Comparison of ENCODE assay signal across 15 cellular contexts in the genomic region with DNA sequence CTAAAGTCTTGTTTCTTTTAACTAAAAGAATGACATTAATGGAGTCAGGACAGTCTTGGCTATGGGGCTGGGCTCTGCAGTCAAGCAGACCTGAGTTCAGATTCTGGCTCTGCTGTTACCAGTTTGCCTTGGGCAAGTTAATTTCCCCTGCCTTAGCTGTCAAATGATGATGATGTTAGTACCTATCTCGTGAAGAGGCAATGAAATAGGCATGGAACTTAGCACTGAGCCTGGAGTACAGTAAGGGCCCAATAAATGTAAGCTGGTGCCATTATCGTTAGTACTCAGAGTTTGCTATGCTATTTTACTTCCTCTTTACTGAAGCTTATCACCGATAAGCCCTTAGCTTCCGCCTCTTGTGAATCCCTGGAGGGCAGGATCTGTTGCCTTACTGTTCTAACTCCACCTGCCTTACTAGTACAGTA. TPM values are rescaled to one million over a fixed set of nuclear protein-coding genes. Genes with fewer than 3 reads are reported as not detected.
DNase-seq lines count a peak whose midpoint lies in the region; ATAC-seq and TF ChIP-seq lines count a peak whose summit lies in the region.
"Had no signal": no experiment of that assay in that cellular context is flagged by ENCODE, and none has a peak within 500 bp of the region (broad histone marks: within the 10 kb centered on the region; RNA-seq: fewer than 3 reads in every experiment).

No MANE protein-coding gene starts in this region.

- DNase-seq in NOMO-1 (lab: John Stamatoyannopoulos, UW; ENCODE audit: unreplicated experiment in 2 of 2) (peak; percentile 1 to 27), NOMO-1 treated with dmso at 0.1 percent for 144 hours (lab: John Stamatoyannopoulos, UW; ENCODE audit: unreplicated experiment) (no peak), NCI-H510A (lab: John Stamatoyannopoulos, UW) (peak; percentile 44), dermis blood vessel endothelial cell (peak; percentile 18), upper lobe of right lung (no peak), uterus (no peak), anterior cingulate cortex (lab: John Stamatoyannopoulos, UW) (no peak)
- DNase-seq: activated CD4-positive, CD25-positive, alpha-beta regulatory T cell; effector CD4-positive, alpha-beta T cell; glutamatergic neuron; left ventricle myocardium superior; NCI-H226 had no signal

- H3K4me1 ChIP-seq in upper lobe of right lung (peaks cover 10% of the 10 kb centered on the region), uterus (no peaks in the 10 kb centered on the region)

- no peaks in the 10 kb centered on the region for H3K9me3 ChIP-seq in upper lobe of right lung
- H3K9me3 ChIP-seq in uterus: no peaks in the 10 kb centered on the region
- H3K9me3 ChIP-seq: tibial nerve had no signal

- intact Hi-C loops in upper lobe of right lung (cut with DNase I): no loop called here
- intact Hi-C loops in uterus (cut with DNase I; ENCODE audit: low total_unique reads): no loop called here

- H3K4me3 ChIP-seq in upper lobe of right lung: no peak overlapping the region
- no peak overlapping the region for H3K4me3 ChIP-seq in uterus
- H3K4me3 ChIP-seq: skin epidermis, tibial nerve had no signal

- TF ChIP-seq CTCF in upper lobe of right lung (IDR thresholded peaks at IDR 0.05) (no peak), uterus (IDR thresholded peaks at IDR 0.05) (no peak)

- no peaks in the 10 kb centered on the region for H3K27me3 ChIP-seq in upper lobe of right lung
- no peaks in the 10 kb centered on the region for H3K27me3 ChIP-seq in uterus
- H3K27me3 ChIP-seq: tibial nerve had no signal

- TF ChIP-seq POLR2A in uterus (IDR thresholded peaks at IDR 0.05): no peak

- ATAC-seq in upper lobe of right lung (peak; percentile 46), GM21529 (IDR thresholded peaks at IDR 0.05; ENCODE audit: unreplicated experiment) (no peak)
- ATAC-seq: left ventricle myocardium superior had no signal

- H3K36me3 ChIP-seq in upper lobe of right lung (no peaks in the 10 kb centered on the region), uterus (no peaks in the 10 kb centered on the region)

- no peak overlapping the region for H3K27ac ChIP-seq in upper lobe of right lung
- no peak overlapping the region for H3K27ac ChIP-seq in uterus
- H3K27ac ChIP-seq: skin epidermis had no signal

RNA-seq across cellular contexts. Expression of a gene that starts 8.5 kb away (rescaled TPM):
- total RNA-seq in dermis blood vessel endothelial cell: 15.5 and 16.0 TPM in 2 replicates
- 16.8 TPM for total RNA-seq in upper lobe of right lung
- total RNA-seq in uterus: 10 to 100 TPM in 2 of 4 donors, 1 to 10 TPM in 2; 5.9 to 28.0 (median 15.3) TPM

RNA-seq across cellular contexts. Expression of a gene that starts 38.0 kb away (rescaled TPM):
- total RNA-seq in dermis blood vessel endothelial cell (not detected in 2 replicates), upper lobe of right lung (not detected), uterus (1 to 10 TPM in 1 of 4 donors, under 1 TPM in 1, not detected in 2; 0.55 to 1.5 TPM)

Comparison
In these comparisons a context has a peak if more than half of its experiments do, and no peak if none do; other contexts are left out.
1. DNase-seq: peak in NOMO-1 (2 of 2), NCI-H510A (single experiment) and dermis blood vessel endothelial cell (single experiment); none in NOMO-1 treated with dmso at 0.1 percent for 144 hours (single experiment), upper lobe of right lung (single experiment), uterus (0 of 2) and anterior cingulate cortex (0 of 58).